25 cellular contexts compared by ENCODE assay signal in genomic region chr3:159210336-159210735, GRCh38.
"Had no signal": no experiment of that assay in that cellular context is flagged by ENCODE, and none has a peak within 500 bp of the region (broad histone marks: within the 10 kb centered on the region; RNA-seq: fewer than 3 reads in every experiment).

No MANE protein-coding gene starts in this region.

- H3K4me2 ChIP-seq: smooth muscle cell had no signal

- H3K27ac ChIP-seq: gastrocnemius medialis, neutrophil, pancreas, right lobe of liver, thyroid gland, vagina had no signal

- FAIRE-seq: endometrium, keratinocyte, pancreas had no signal

- H3K9me3 ChIP-seq: gastrocnemius medialis, mucosa of descending colon, neutrophil, pancreas, right lobe of liver, thyroid gland, vagina had no signal

- ATAC-seq: effector memory CD8-positive, alpha-beta T cell; esophagus mucosa; gastrocnemius medialis; left lobe of liver; mucosa of descending colon; natural killer cell treated with Interleukin-12 subunit alpha and Interleukin-12 subunit beta and Interleukin-15 and Interleukin-18, amount 100 ng/mL, for 72 hours; pancreas; right lobe of liver; stimulated activated naive CD8-positive, alpha-beta T cell treated with anti-CD3 and anti-CD28 coated beads, Interleukin-15, amount 100 ng/mL, for 72 hours had no signal

- H3K4me1 ChIP-seq: gastrocnemius medialis, pancreas, right lobe of liver, thyroid gland, vagina had no signal

- H3K4me3 ChIP-seq: gastrocnemius medialis, mucosa of descending colon, pancreas, right lobe of liver, smooth muscle cell, thyroid gland, vagina had no signal

- H3K27me3 ChIP-seq: gastrocnemius medialis, neutrophil, pancreas, right lobe of liver, thyroid gland, vagina had no signal

- DNase-seq: cortex of kidney; effector memory CD8-positive, alpha-beta T cell; gastrocnemius medialis; head of caudate nucleus; mesenchymal stem cell; mucosa of descending colon; naive B cell; pancreas; right lobe of liver; stimulated activated CD4-positive, alpha-beta T cell treated with anti-CD3 and anti-CD28 coated beads, Interleukin-12 subunit alpha, Interleukin-12 subunit beta, amount 100 ng/mL, for 4 hours; stimulated activated CD4-positive, alpha-beta T cell treated with anti-CD3 and anti-CD28 coated beads, Interleukin-1b, Interleukin-23, amount 100 ng/mL, for 48 hours; stimulated activated CD4-positive, alpha-beta T cell treated with anti-CD3 and anti-CD28 coated beads, Interleukin-4, amount 100 ng/mL, for 1 hour; stimulated activated CD8-positive, alpha-beta memory T cell treated with anti-CD3 and anti-CD28 coated beads, Interleukin-4, amount 100 ng/mL, for 48 hours; stimulated activated naive CD4-positive, alpha-beta T cell; stimulated activated naive CD8-positive, alpha-beta T cell treated with anti-CD3 and anti-CD28 coated beads, Interleukin-15, amount 100 ng/mL, for 72 hours; thyroid gland; trophoblast cell had no signal

- H3K36me3 ChIP-seq: gastrocnemius medialis, neutrophil, pancreas, right lobe of liver, thyroid gland, vagina had no signal
